Comparison of ENCODE assay signal across 1 cellular context in the genomic region with DNA sequence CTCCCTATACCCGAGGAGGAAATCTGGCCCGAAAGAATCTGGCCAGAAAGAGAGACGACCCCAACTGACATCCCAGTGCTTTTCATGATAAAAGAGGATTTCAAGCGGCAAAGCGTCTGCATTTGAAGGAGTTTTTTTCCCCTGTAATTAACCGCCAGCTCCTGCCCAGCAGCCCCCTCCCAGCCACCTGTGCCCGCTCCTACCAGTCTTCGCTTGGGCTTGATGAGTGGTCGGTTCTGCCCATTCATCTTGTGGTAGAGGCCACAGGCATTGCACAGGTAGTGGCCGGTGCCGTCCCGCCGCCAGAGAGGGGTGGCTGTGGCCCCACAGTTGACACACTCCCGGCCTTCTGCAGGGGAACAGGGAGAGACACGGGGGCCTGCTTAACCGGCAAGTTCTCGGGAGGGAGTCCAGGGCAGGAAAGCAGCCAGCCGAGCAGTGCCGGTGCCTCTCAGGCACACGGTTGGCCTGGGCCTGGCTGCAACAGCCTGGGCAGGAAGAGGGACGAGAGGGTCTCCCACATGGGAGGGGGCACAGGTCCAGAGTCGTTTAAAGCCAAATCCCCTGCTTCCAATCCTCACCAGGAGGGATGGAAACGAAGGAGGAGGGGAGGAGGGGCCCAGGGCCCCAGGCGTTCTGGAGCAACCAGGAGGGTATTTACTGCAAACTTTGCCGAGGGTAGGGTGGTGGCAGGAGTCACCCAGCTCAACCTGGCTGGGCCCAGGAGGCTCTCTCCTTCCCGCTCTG.
TF ChIP-seq lines count a peak whose summit lies in the region.

No MANE protein-coding gene starts in this region.

TF ChIP-seq in IMR-90, 13 proteins besides CTCF, POLR2A, EP300 and RAD21 (continued from another document):
- TF ChIP-seq BHLHE40 (IDR thresholded peaks at IDR 0.05; ENCODE audit: low read depth, low read length) = no peak
- TF ChIP-seq RFX5 (IDR thresholded peaks at IDR 0.05; ENCODE audit: low read depth, low read length) = no peak
- no peak for TF ChIP-seq NFE2L2 (IDR thresholded peaks at IDR 0.05; ENCODE audit: low read depth, low read length)
- TF ChIP-seq SMC3 (IDR thresholded peaks at IDR 0.05; ENCODE audit: low read depth, low read length) = no peak
- TF ChIP-seq FOS (IDR thresholded peaks at IDR 0.05; ENCODE audit: low read depth, low read length) = no peak
- no peak for TF ChIP-seq MAZ (IDR thresholded peaks at IDR 0.05; ENCODE audit: borderline replicate concordance, low read depth, low read length)
- no peak for TF ChIP-seq RCOR1 (IDR thresholded peaks at IDR 0.05; ENCODE audit: insufficient replicate concordance, low read length)
- TF ChIP-seq MXI1 (IDR thresholded peaks at IDR 0.05; ENCODE audit: borderline replicate concordance, low read depth, low read length) = no peak
- TF ChIP-seq, protein P1, sequence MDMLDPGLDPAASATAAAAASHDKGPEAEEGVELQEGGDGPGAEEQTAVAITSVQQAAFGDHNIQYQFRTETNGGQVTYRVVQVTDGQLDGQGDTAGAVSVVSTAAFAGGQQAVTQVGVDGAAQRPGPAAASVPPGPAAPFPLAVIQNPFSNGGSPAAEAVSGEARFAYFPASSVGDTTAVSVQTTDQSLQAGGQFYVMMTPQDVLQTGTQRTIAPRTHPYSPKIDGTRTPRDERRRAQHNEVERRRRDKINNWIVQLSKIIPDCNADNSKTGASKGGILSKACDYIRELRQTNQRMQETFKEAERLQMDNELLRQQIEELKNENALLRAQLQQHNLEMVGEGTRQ (IDR thresholded peaks at IDR 0.05; ENCODE audit: low read depth, low read length) = no peak
